ENCODE assay signal across 12 cellular contexts in genomic region chr17:63837962-63838585, GRCh38. TPM values are rescaled to one million over a fixed set of nuclear protein-coding genes. Genes with fewer than 3 reads are reported as not detected.
DNase-seq lines count a peak whose midpoint lies in the region; ATAC-seq and TF ChIP-seq lines count a peak whose summit lies in the region.
"Had no signal": no experiment of that assay in that cellular context is flagged by ENCODE, and none has a peak within 500 bp of the region (broad histone marks: within the 10 kb centered on the region; RNA-seq: fewer than 3 reads in every experiment).

No MANE protein-coding gene starts in this region.

- H3K4me3 Mint-ChIP-seq in chondrocyte (ENCODE audit: unreplicated experiment): no peak overlapping the region
- peak overlapping the region in 6 of 8 donors; percentile 26 to 77 (median 60) for H3K4me3 Mint-ChIP-seq in naive B cell

- TF ChIP-seq CTCF in heart right ventricle (IDR thresholded peaks at IDR 0.05) (no peak), chondrocyte (IDR thresholded peaks at IDR 0.05) (no peak), uterus (IDR thresholded peaks at IDR 0.05) (no peak)

- H3K4me1 ChIP-seq in heart right ventricle: peaks cover 33 to 58% (median 44%) of the 10 kb centered on the region in 9 donors
- peaks cover 14 to 20% of the 10 kb centered on the region in 2 donors for H3K4me1 ChIP-seq in uterus

- ATAC-seq in heart right ventricle: peak in 1 of 8 donors; percentile 0
- ATAC-seq in Right ventricle myocardium superior (ENCODE audit: poor library complexity): no peak
- ATAC-seq in naive B cell (ENCODE audit: low read depth in 2 of 2): no peak
- ATAC-seq in left colon: no peak

- H3K27ac Mint-ChIP-seq in chondrocyte (ENCODE audit: unreplicated experiment) (peak overlapping the region; percentile 57), naive B cell (peak overlapping the region in 1 of 6 donors; percentile 63)

- no peaks in the 10 kb centered on the region for H3K27me3 Mint-ChIP-seq in chondrocyte (ENCODE audit: low read depth)
- H3K27me3 Mint-ChIP-seq in naive B cell: no peaks in the 10 kb centered on the region

- peak overlapping the region in 1 of 10 donors; percentile 2 for H3K4me3 ChIP-seq in heart right ventricle
- H3K4me3 ChIP-seq in uterus: peak overlapping the region in 1 of 2 donors; percentile 1

- H3K4me1 Mint-ChIP-seq in chondrocyte (ENCODE audit: low read depth) (peaks cover 25% of the 10 kb centered on the region), naive B cell (peaks cover 42 to 70% (median 58%) of the 10 kb centered on the region in 3 donors)

- H3K36me3 Mint-ChIP-seq in chondrocyte (ENCODE audit: low read depth) (peaks cover 6% of the 10 kb centered on the region), naive B cell (peaks cover 0 to 8% of the 10 kb centered on the region in 2 donors)

- no peaks in the 10 kb centered on the region for H3K9me3 Mint-ChIP-seq in chondrocyte (ENCODE audit: low read depth)
- no peaks in the 10 kb centered on the region for H3K9me3 Mint-ChIP-seq in naive B cell

- intact Hi-C loops in heart right ventricle (cut with DNase I) (loop anchor here in 1 of 10 donors (10.0 kb wide), 1 partner anchor 143 kb away; no protein-coding TSS in a partner anchor), Right ventricle myocardium superior (cut with DNase I) (no loop called here), uterus (cut with DNase I; ENCODE audit: low total_unique reads) (no loop called here), left colon (cut with DNase I, micrococcal nuclease) (no loop called here)

- H3K27ac ChIP-seq in heart right ventricle (peak overlapping the region; percentile 74 to 98 (median 88)), uterus (peak overlapping the region; percentile 86 to 95)

- no peaks in the 10 kb centered on the region for H3K9me3 ChIP-seq in heart right ventricle
- H3K9me3 ChIP-seq in uterus: no peaks in the 10 kb centered on the region

- peaks cover 0 to 48% (median 23%) of the 10 kb centered on the region in 9 donors for H3K36me3 ChIP-seq in heart right ventricle
- H3K36me3 ChIP-seq in uterus: no peaks in the 10 kb centered on the region

- WGBS in heart right ventricle, 2 donors: 82% methylated on average over 5 of the region's 5 CpGs

- no peak for TF ChIP-seq POLR2A in uterus (IDR thresholded peaks at IDR 0.05)

- no peaks in the 10 kb centered on the region for H3K27me3 ChIP-seq in heart right ventricle
- peaks cover 0 to 3% of the 10 kb centered on the region in 2 donors for H3K27me3 ChIP-seq in uterus

- DNase-seq in heart right ventricle: no peak
- no peak for DNase-seq in Right ventricle myocardium superior
- DNase-seq in chondrocyte (ENCODE audit: low spot score): no peak
- no peak for DNase-seq in naive B cell
- DNase-seq in uterus: no peak
- DNase-seq in COR-L47 (lab: John Stamatoyannopoulos, UW): no peak
- no peak for DNase-seq in left colon
- DNase-seq in NCI-H187 (lab: John Stamatoyannopoulos, UW): no peak
- DNase-seq: NCI-H1930; stimulated activated CD4-positive, alpha-beta T cell treated with anti-CD3 and anti-CD28 coated beads, Interleukin-4, amount 100 ng/mL, for 24 hours had no signal

RNA-seq across cellular contexts. Expression of gene SMARCD2, which starts 4.4 kb away (rescaled TPM):
- total RNA-seq in heart right ventricle (10 to 100 TPM; 11.6 to 35.7 (median 17.3) TPM), Right ventricle myocardium superior (22.0 TPM), chondrocyte (30.7 to 35.1 TPM (median 34.6 TPM) in 3 replicates), uterus (100 to 1,000 TPM in 2 of 4 donors, 10 to 100 TPM in 2; 72.9 to 205 (median 101) TPM), left colon (10 to 100 TPM; 73.0 to 75.8 TPM)
- polyA plus RNA-seq in heart right ventricle (10 to 100 TPM; 23.6 to 31.3 TPM), naive B cell (ENCODE audit: low read depth in 6 of 6) (100 to 1,000 TPM in 2 of 6 donors, 10 to 100 TPM in 4; 62.0 to 142 (median 95.1) TPM)

RNA-seq across cellular contexts. Expression of gene FTSJ3, which starts 10.6 kb away (rescaled TPM):
- total RNA-seq in heart right ventricle (10 to 100 TPM; 17.5 to 43.0 (median 28.4) TPM), Right ventricle myocardium superior (29.8 TPM), chondrocyte (26.5 to 41.4 TPM (median 27.9 TPM) in 3 replicates), uterus (10 to 100 TPM; 29.7 to 64.7 (median 53.3) TPM), left colon (10 to 100 TPM; 25.9 to 28.4 TPM)
- polyA plus RNA-seq in heart right ventricle (10 to 100 TPM; 14.0 to 29.9 TPM), naive B cell (ENCODE audit: low read depth in 6 of 6) (10 to 100 TPM in 5 of 6 donors, 1 to 10 TPM in 1; 3.8 to 35.5 (median 22.2) TPM)

RNA-seq across cellular contexts. Expression of gene PSMC5, which starts 10.8 kb away (rescaled TPM):
- total RNA-seq in heart right ventricle (100 to 1,000 TPM in 9 of 10 donors, 10 to 100 TPM in 1; 92.9 to 153 (median 119) TPM), Right ventricle myocardium superior (136 TPM), chondrocyte (92.3 to 112 TPM (median 94.9 TPM) in 3 replicates), uterus (100 to 1,000 TPM in 1 of 4 donors, 10 to 100 TPM in 3; 12.6 to 103 (median 40.2) TPM), left colon (10 to 100 TPM; 86.3 to 92.5 TPM)
- polyA plus RNA-seq in heart right ventricle (100 to 1,000 TPM; 161 to 228 TPM), naive B cell (ENCODE audit: low read depth in 6 of 6) (100 to 1,000 TPM; 107 to 220 (median 118) TPM)

RNA-seq across cellular contexts. Expression of gene CSH2, which starts 35.4 kb away (rescaled TPM):
- total RNA-seq in heart right ventricle: not detected
- polyA plus RNA-seq in heart right ventricle: not detected
- not detected for total RNA-seq in Right ventricle myocardium superior
- total RNA-seq in chondrocyte: 6.9 TPM in 1 of 3 replicates, not detected in the others
- polyA plus RNA-seq in naive B cell (ENCODE audit: low read depth in 6 of 6): not detected
- total RNA-seq in uterus: not detected
- total RNA-seq in left colon: not detected
- total RNA-seq: SK-MEL-5 had no signal

RNA-seq across cellular contexts. Expression of gene GH2, which starts 43.7 kb away (rescaled TPM):
- total RNA-seq in heart right ventricle: not detected
- polyA plus RNA-seq in heart right ventricle: not detected
- not detected for total RNA-seq in Right ventricle myocardium superior
- not detected in 3 replicates for total RNA-seq in chondrocyte
- polyA plus RNA-seq in naive B cell (ENCODE audit: low read depth in 6 of 6): not detected
- not detected for total RNA-seq in uterus
- total RNA-seq in left colon: not detected
- total RNA-seq: mononuclear cell, SK-MEL-5 had no signal
